ENCODE assay signal across 10 cellular contexts in genomic region chr6:166490671-166491500, GRCh38.
DNase-seq lines count a peak whose midpoint lies in the region; ATAC-seq and TF ChIP-seq lines count a peak whose summit lies in the region.
"Had no signal": no experiment of that assay in that cellular context is flagged by ENCODE, and none has a peak within 500 bp of the region (broad histone marks: within the 10 kb centered on the region; RNA-seq: fewer than 3 reads in every experiment).

No MANE protein-coding gene starts in this region.

- DNase-seq in HS-27A (ENCODE audit: low read depth) (peak; percentile 79), NCI-H524 treated with DMSO at 0.1 percent for 48 hours (lab: John Stamatoyannopoulos, UW) (peak; percentile 50), dorsolateral prefrontal cortex (peak in 5 of 10 donors; percentile 24 to 40 (median 34)), pulmonary artery endothelial cell (ENCODE audit: low read depth, low spot score) (peak; percentile 51), inferior parietal cortex (ENCODE audit: extremely low spot score) (no peak), Ammon's horn (ENCODE audit: low spot score) (no peak)
- DNase-seq: stimulated activated naive CD4-positive, alpha-beta T cell had no signal

- H3K27ac ChIP-seq in dorsolateral prefrontal cortex = peak overlapping the region in 31 of 59 donors; percentile 0 to 73 (median 34)
- H3K27ac ChIP-seq: ascending aorta had no signal

- intact Hi-C loops in dorsolateral prefrontal cortex (cut with DNase I) = no loop called here

- H3K4me3 ChIP-seq in dorsolateral prefrontal cortex = no peak overlapping the region
- H3K4me3 ChIP-seq: ascending aorta had no signal

- no peaks in the 10 kb centered on the region for H3K27me3 ChIP-seq in dorsolateral prefrontal cortex
- H3K27me3 ChIP-seq: ascending aorta had no signal

- no peak for TF ChIP-seq CTCF in dorsolateral prefrontal cortex (IDR thresholded peaks at IDR 0.05 in 54 of 56, conservative IDR thresholded peaks at IDR 0.05 in 2 of 56; ENCODE audit: low read depth in 1 of 56, partially characterized antibody in 56 of 56)

- ATAC-seq in GM21447 (IDR thresholded peaks at IDR 0.05; ENCODE audit: unreplicated experiment) (no peak), GM21723 (IDR thresholded peaks at IDR 0.05; ENCODE audit: unreplicated experiment) (no peak)

Comparison
In these comparisons a context has a peak if more than half of its experiments do, and no peak if none do; other contexts are left out.
1. DNase-seq: peak in HS-27A (single experiment), NCI-H524 treated with DMSO at 0.1 percent for 48 hours (single experiment) and pulmonary artery endothelial cell (single experiment); none in inferior parietal cortex (single experiment) and Ammon's horn (single experiment).